In genomic region chr10:49844775-49845561, GRCh38 we compare ENCODE assay signal across 13 cellular contexts.
DNase-seq lines count a peak whose midpoint lies in the region; ATAC-seq, FAIRE-seq and TF ChIP-seq lines count a peak whose summit lies in the region.
"Had no signal": no experiment of that assay in that cellular context is flagged by ENCODE, and none has a peak within 500 bp of the region (broad histone marks: within the 10 kb centered on the region; RNA-seq: fewer than 3 reads in every experiment).

No MANE protein-coding gene starts in this region.

- POLR2A ChIA-PET in A549 (lab: Yijun Ruan, JAX): no interaction called here

- peaks cover 39% of the 10 kb centered on the region for H3K36me3 ChIP-seq in RWPE2 (ENCODE audit: low read depth)

- H3K9me3 ChIP-seq in A549: no peaks in the 10 kb centered on the region
- H3K9me3 ChIP-seq in RWPE2 (ENCODE audit: severe bottlenecking): no peaks in the 10 kb centered on the region
- H3K9me3 ChIP-seq: HAP-1 had no signal

- DNase-seq in A549 (ENCODE audit: low read depth in 1 of 2, low spot score in 1 of 2): peak; percentile 25 to 50
- DNase-seq in H54 (ENCODE audit: insufficient read length, low spot score): peak; percentile 4
- DNase-seq in RWPE2 (ENCODE audit: low spot score): no peak
- DNase-seq in fibroblast of the aortic adventitia (ENCODE audit: low read depth): peak; percentile 51
- no peak for DNase-seq in stimulated activated naive CD4-positive, alpha-beta T cell treated with Interleukin-2 at 50 U/mL for 16 hours (lab: John Stamatoyannopoulos, UW)
- no peak for DNase-seq in NK-92 treated with Interleukin-12 subunit alpha and Interleukin-12 subunit beta, amount 100 ng/mL, for 24 hours (lab: John Stamatoyannopoulos, UW)
- DNase-seq in SK-N-DZ (ENCODE audit: low spot score): no peak
- DNase-seq: activated CD4-positive, alpha-beta T cell treated with anti-CD3 and anti-CD28 coated beads for 36 hours; activated T-cell treated with anti-CD3 and anti-CD28 coated beads, Interleukin-2, amount 50 U/mL, for 72 hours; NCI-H2081 treated with DMSO at 0.1 percent for 48 hours; stimulated activated CD4-positive, alpha-beta T cell treated with anti-CD3 and anti-CD28 coated beads, Interleukin-1b, Interleukin-23, amount 100 ng/mL, for 48 hours had no signal

- peak; percentile 67 for FAIRE-seq in A549 (lab: Jason Lieb, UNC)
- FAIRE-seq in H54 (lab: Jason Lieb, UNC): peak; percentile 79

- CTCF ChIA-PET in A549 (lab: Yijun Ruan, JAX): no interaction called here

- H3K4me1 ChIP-seq in A549 (peaks cover 19% of the 10 kb centered on the region), RWPE2 (ENCODE audit: insufficient read depth, poor library complexity, severe bottlenecking) (peaks cover 10% of the 10 kb centered on the region)
- H3K4me1 ChIP-seq: HAP-1 had no signal

- no peak for TF ChIP-seq RAD21 in A549 (conservative IDR thresholded peaks at IDR 0.05 in 1 of 2, IDR thresholded peaks at IDR 0.05 in 1 of 2)

- peak overlapping the region; percentile 17 to 81; a peak in 5 of 6 replicates for H3K27ac ChIP-seq in A549
- peak overlapping the region; percentile 29 for H3K27ac ChIP-seq in RWPE2 (ENCODE audit: poor library complexity, severe bottlenecking)

- WGBS in A549 (ENCODE audit: missing lambda C conversion rate): 14% methylated on average over 6 of the region's 6 CpGs

- TF ChIP-seq CTCF in A549 (IDR thresholded peaks at IDR 0.05) (no peak), RWPE2 (IDR thresholded peaks at IDR 0.05; ENCODE audit: poor library complexity, severe bottlenecking) (no peak), fibroblast of the aortic adventitia (IDR thresholded peaks at IDR 0.05; ENCODE audit: insufficient read depth, low read length) (no peak)

- TF ChIP-seq EP300 in A549 (IDR thresholded peaks at IDR 0.05): no peak

- peak; percentile 71 to 86; a peak in 5 of 6 replicates for ATAC-seq in A549
- ATAC-seq in RWPE2 (ENCODE audit: low read depth): peak; percentile 87
- ATAC-seq in HG03469 (IDR thresholded peaks at IDR 0.05; ENCODE audit: unreplicated experiment): no peak
- ATAC-seq: activated CD4-positive, alpha-beta T cell treated with anti-CD3 and anti-CD28 coated beads for 36 hours; activated T-cell treated with anti-CD3 and anti-CD28 coated beads, Interleukin-2, amount 50 U/mL, for 72 hours had no signal

- TF ChIP-seq POLR2A in A549 (IDR thresholded peaks at IDR 0.05; ENCODE audit: low read length) (no peak), H54 (IDR thresholded peaks at IDR 0.05; ENCODE audit: low read depth, low read length) (no peak)

- H3K4me3 ChIP-seq in A549 (no peak overlapping the region), RWPE2 (ENCODE audit: severe bottlenecking) (no peak overlapping the region), fibroblast of the aortic adventitia (ENCODE audit: low read depth, low read length) (no peak overlapping the region)
- H3K4me3 ChIP-seq: HAP-1 had no signal

- no peaks in the 10 kb centered on the region for H3K27me3 ChIP-seq in RWPE2 (ENCODE audit: insufficient read depth, poor library complexity, severe bottlenecking)

- H3K4me2 ChIP-seq in A549: peak overlapping the region; percentile 58

TF ChIP-seq in A549, 52 proteins besides CTCF, POLR2A, EP300 and RAD21:
- peak; percentile 86 to 95 for TF ChIP-seq CEBPB (IDR thresholded peaks at IDR 0.05)
- TF ChIP-seq ZC3H11A (IDR thresholded peaks at IDR 0.05): no peak
- no peak for TF ChIP-seq MYC (IDR thresholded peaks at IDR 0.05; ENCODE audit: borderline replicate concordance, low read length)
- no peak for TF ChIP-seq CHD2 (IDR thresholded peaks at IDR 0.05; ENCODE audit: low read length, partially characterized antibody)
- TF ChIP-seq BHLHE40 (IDR thresholded peaks at IDR 0.05; ENCODE audit: low read depth, low read length): no peak
- TF ChIP-seq ATOH8 (CRISPR knock-in tag; IDR thresholded peaks at IDR 0.05; ENCODE audit: low read depth): no peak
- peak; percentile 22; the same call in 1 of the 2 replicates for TF ChIP-seq GATA3 (IDR thresholded peaks at IDR 0.05; ENCODE audit: borderline replicate concordance)
- TF ChIP-seq ELK1 (IDR thresholded peaks at IDR 0.05; ENCODE audit: low read depth, low read length): no peak
- no peak for TF ChIP-seq KDM5A (IDR thresholded peaks at IDR 0.05)
- TF ChIP-seq JUNB (IDR thresholded peaks at IDR 0.05): peak; percentile 70
- no peak for TF ChIP-seq MAX (IDR thresholded peaks at IDR 0.05)
- TF ChIP-seq CBX2 (IDR thresholded peaks at IDR 0.05; ENCODE audit: borderline replicate concordance, low read depth): no peak
- TF ChIP-seq NR3C1 (IDR thresholded peaks at IDR 0.05): no peak
- no peak for TF ChIP-seq MAFK (IDR thresholded peaks at IDR 0.05; ENCODE audit: partially characterized antibody)
- TF ChIP-seq ZNF302 (CRISPR knock-in tag; IDR thresholded peaks at IDR 0.05): no peak
- TF ChIP-seq KDM1A (IDR thresholded peaks at IDR 0.05; ENCODE audit: low read depth): no peak
- TF ChIP-seq CBX8 (IDR thresholded peaks at IDR 0.05): no peak
- TF ChIP-seq RARB (CRISPR knock-in tag; IDR thresholded peaks at IDR 0.05): no peak
- no peak for TF ChIP-seq HOXB5 (CRISPR knock-in tag; IDR thresholded peaks at IDR 0.05)
- TF ChIP-seq FOSL2 (IDR thresholded peaks at IDR 0.05): peak; percentile 85
- peak; percentile 90 for TF ChIP-seq FOSL2 (CRISPR knock-in tag; IDR thresholded peaks at IDR 0.05)
- no peak for TF ChIP-seq FOXS1 (CRISPR knock-in tag; IDR thresholded peaks at IDR 0.05)
- no peak for TF ChIP-seq SREBF2 (IDR thresholded peaks at IDR 0.05)

Comparison
In these comparisons a context has a peak if more than half of its experiments do, and no peak if none do; other contexts are left out.
1. DNase-seq: peak in A549 (2 of 2), H54 (single experiment) and fibroblast of the aortic adventitia (single experiment); none in RWPE2 (single experiment), stimulated activated naive CD4-positive, alpha-beta T cell treated with Interleukin-2 at 50 U/mL for 16 hours (single experiment), NK-92 treated with Interleukin-12 subunit alpha and Interleukin-12 subunit beta, amount 100 ng/mL, for 24 hours (single experiment) and SK-N-DZ (single experiment).